Comparison of ENCODE assay signal across 9 cellular contexts in the genomic region with DNA sequence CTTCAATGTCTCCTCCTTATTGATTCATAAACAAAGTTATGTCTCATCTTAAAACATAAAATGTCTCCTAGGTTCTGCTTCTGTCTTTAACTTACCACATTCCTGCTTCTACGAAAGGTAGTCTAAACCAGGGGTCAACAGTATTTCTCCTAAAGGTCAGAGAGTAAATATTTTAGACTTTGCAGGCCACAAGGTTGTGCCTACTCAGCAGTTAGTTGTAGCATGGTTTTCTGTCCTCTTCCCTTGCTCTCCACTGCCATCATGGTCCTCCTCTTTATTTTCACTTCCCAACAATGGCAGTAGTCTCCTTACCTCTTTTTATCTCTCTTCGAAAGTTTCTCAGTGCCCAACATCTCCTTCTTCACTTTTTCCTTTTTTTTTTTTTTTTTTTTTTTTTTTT.
"Had no signal": no experiment of that assay in that cellular context is flagged by ENCODE, and none has a peak within 500 bp of the region (broad histone marks: within the 10 kb centered on the region; RNA-seq: fewer than 3 reads in every experiment).

No MANE protein-coding gene starts in this region.

- H3K9ac ChIP-seq: KMS-11 had no signal

- H3K4me3 ChIP-seq: HAP-1 had no signal

- ATAC-seq: HCT116 had no signal

- DNase-seq: GOT3, H7, HFFc6, Karpas-422, KBM-7 had no signal

- H3K9me3 ChIP-seq: HAP-1 had no signal

- H3K4me2 ChIP-seq: KMS-11 had no signal

- H3K27ac ChIP-seq: KMS-11 had no signal

- FAIRE-seq: HTR-8/SVneo had no signal

- H3K36me3 ChIP-seq: HAP-1 had no signal

- H3K4me1 ChIP-seq: HAP-1 had no signal
